ENCODE assay signal across 8 cellular contexts in genomic region chr22:42444060-42444904, GRCh38. TPM values are rescaled to one million over a fixed set of nuclear protein-coding genes. Genes with fewer than 3 reads are reported as not detected.
DNase-seq lines count a peak whose midpoint lies in the region; ATAC-seq and TF ChIP-seq lines count a peak whose summit lies in the region.

No MANE protein-coding gene starts in this region.

- H3K4me1 ChIP-seq in HAP-1 (peaks cover 10% of the 10 kb centered on the region), lung (ENCODE audit: control insufficient read depth in 2 of 2, insufficient read depth in 2 of 2, low read length in 2 of 2) (peaks cover 0 to 15% of the 10 kb centered on the region in 2 donors)

- no peaks in the 10 kb centered on the region for H3K27me3 Mint-ChIP-seq in activated CD8-positive, alpha-beta T cell treated with anti-CD3 and anti-CD28 coated beads, Interleukin-2, amount 10 ng/mL, durations not matched to agents 7 days and 5 days (ENCODE audit: low read depth)

- H3K9me3 ChIP-seq in HAP-1: no peaks in the 10 kb centered on the region
- H3K9me3 ChIP-seq in lung (ENCODE audit: control insufficient read depth in 2 of 2, insufficient read depth in 1 of 2, low read length in 1 of 2): no peaks in the 10 kb centered on the region

- POLR2A ChIA-PET in activated CD8-positive, alpha-beta T cell treated with anti-CD3 and anti-CD28 coated beads, Interleukin-2, amount 10 ng/mL, durations not matched to agents 7 days and 5 days (lab: Charles Lee): interaction anchor here (0.7 to 3.1 kb wide), 4 partner anchors 157 to 365 kb away, joined by 3 to 21 read pairs (median 6); partner anchors contain the start of genes NDUFA6, POLDIP3 and SMDT1

- H3K36me3 ChIP-seq in HAP-1 (replicated peaks) (no peaks in the 10 kb centered on the region), lung (ENCODE audit: control insufficient read depth in 2 of 2, insufficient read depth in 2 of 2, low read length in 2 of 2) (no peaks in the 10 kb centered on the region)

- 0 to 1% methylated on average over 28 of the region's 28 CpGs for WGBS in lung, 2 donors

- peak overlapping the region; percentile 79 for H3K27ac Mint-ChIP-seq in activated CD8-positive, alpha-beta T cell treated with anti-CD3 and anti-CD28 coated beads, Interleukin-2, amount 10 ng/mL, durations not matched to agents 7 days and 5 days

- peak; percentile 82 for ATAC-seq in activated CD8-positive, alpha-beta T cell treated with anti-CD3 and anti-CD28 coated beads, Interleukin-2, amount 10 ng/mL, durations not matched to agents 7 days and 5 days
- ATAC-seq in lung (ENCODE audit: insufficient read depth, low FRiP score) (peak; percentile 83), GM18519 (IDR thresholded peaks at IDR 0.05; ENCODE audit: low FRiP score, unreplicated experiment) (no peak)

- H3K27me3 ChIP-seq in HAP-1 (ENCODE audit: low read depth) (no peaks in the 10 kb centered on the region), lung (ENCODE audit: control insufficient read depth, insufficient read depth) (no peaks in the 10 kb centered on the region)

- in situ Hi-C loops in HAP-1 (cut with MboI; ENCODE audit: low sequenced_read_pairs): loop anchor here (5.0 kb wide), 1 partner anchor 277 kb away; no protein-coding TSS in a partner anchor

- TF ChIP-seq CTCF in lung (IDR thresholded peaks at IDR 0.05; ENCODE audit: control extremely low read depth, extremely low read depth): peak; percentile 11

- H3K4me3 ChIP-seq in HAP-1 (peak overlapping the region; percentile 16), lung (no peak overlapping the region)

- DNase-seq in Ammon's horn (ENCODE audit: low spot score) (peak; percentile 87), HAP-1 (ENCODE audit: low spot score in 2 of 2) (peak; percentile 65 to 93), NCI-H774 (lab: John Stamatoyannopoulos, UW) (peak; percentile 43), lung (ENCODE audit: low spot score) (peak; percentile 72)
- DNase-seq in activated CD8-positive, alpha-beta T cell treated with anti-CD3 and anti-CD28 coated beads, Interleukin-2, amount 10 ng/mL, durations not matched to agents 7 days and 5 days: peak; percentile 86
- peak; percentile 73 for DNase-seq in effector CD8-positive, alpha-beta T cell (lab: John Stamatoyannopoulos, UW)
- DNase-seq in stimulated activated CD4-positive, alpha-beta T cell treated with anti-CD3 and anti-CD28 coated beads, TNF-alpha, amount 100 ng/mL, for 1 hour (ENCODE audit: low read depth in 3 of 3, low spot score in 1 of 3): peak; percentile 45 to 71 (median 52)

- H3K9me3 Mint-ChIP-seq in activated CD8-positive, alpha-beta T cell treated with anti-CD3 and anti-CD28 coated beads, Interleukin-2, amount 10 ng/mL, durations not matched to agents 7 days and 5 days (ENCODE audit: insufficient read depth): no peaks in the 10 kb centered on the region

- peaks cover 31% of the 10 kb centered on the region for H3K4me1 Mint-ChIP-seq in activated CD8-positive, alpha-beta T cell treated with anti-CD3 and anti-CD28 coated beads, Interleukin-2, amount 10 ng/mL, durations not matched to agents 7 days and 5 days (ENCODE audit: low read depth)

- no peaks in the 10 kb centered on the region for H3K36me3 Mint-ChIP-seq in activated CD8-positive, alpha-beta T cell treated with anti-CD3 and anti-CD28 coated beads, Interleukin-2, amount 10 ng/mL, durations not matched to agents 7 days and 5 days (ENCODE audit: low read depth)

- CTCF ChIA-PET in activated CD8-positive, alpha-beta T cell treated with anti-CD3 and anti-CD28 coated beads, Interleukin-2, amount 10 ng/mL, durations not matched to agents 7 days and 5 days (lab: Charles Lee): interaction anchor here (0.6 to 4.1 kb wide), 48 partner anchors 8 to 1327 kb away, joined by 3 to 43 read pairs (median 4); partner anchors contain the start of genes CENPM, NDUFA6 and SMDT1

- peak overlapping the region; percentile 58 for H3K4me3 Mint-ChIP-seq in activated CD8-positive, alpha-beta T cell treated with anti-CD3 and anti-CD28 coated beads, Interleukin-2, amount 10 ng/mL, durations not matched to agents 7 days and 5 days

- peak overlapping the region; percentile 2 to 84 for H3K27ac ChIP-seq in lung (ENCODE audit: low read depth in 1 of 2, low read length in 1 of 2)

RNA-seq across cellular contexts. Expression of gene NFAM1, which starts 12.1 kb away (rescaled TPM):
- total RNA-seq in activated CD8-positive, alpha-beta T cell treated with anti-CD3 and anti-CD28 coated beads, Interleukin-2, amount 10 ng/mL, durations not matched to agents 7 days and 5 days: under 1 TPM in 1 of 2 experiments, not detected in 1; 0.05 TPM
- total RNA-seq in lung: 10 to 100 TPM in 1 of 2 donors, 1 to 10 TPM in 1; 2.2 to 14.4 TPM
- 10 to 100 TPM in 1 of 2 donors, 1 to 10 TPM in 1; 3.6 to 24.6 TPM for polyA plus RNA-seq in lung
